ENCODE assay signal across 16 cellular contexts in genomic region chr6:106757267-106757666, GRCh38.
DNase-seq lines count a peak whose midpoint lies in the region; ATAC-seq and TF ChIP-seq lines count a peak whose summit lies in the region.
"Had no signal": no experiment of that assay in that cellular context is flagged by ENCODE, and none has a peak within 500 bp of the region (broad histone marks: within the 10 kb centered on the region; RNA-seq: fewer than 3 reads in every experiment).

No MANE protein-coding gene starts in this region.

- peak overlapping the region; percentile 34 for H3K4me2 ChIP-seq in hepatocyte

- peak; percentile 6 for DNase-seq in COLO668 (lab: John Stamatoyannopoulos, UW; ENCODE audit: unreplicated experiment)
- peak; percentile 1 for DNase-seq in NCI-H1092 (lab: John Stamatoyannopoulos, UW)
- peak; percentile 85 for DNase-seq in NCI-H69 (lab: John Stamatoyannopoulos, UW)
- no peak for DNase-seq in hepatocyte (ENCODE audit: low spot score)
- DNase-seq in stimulated activated naive CD8-positive, alpha-beta T cell treated with anti-CD3 and anti-CD28 coated beads, Interleukin-15, Interleukin-2, amounts not matched to agents 100 U/mL and 50 U/mL, for 24 hours = no peak
- no peak for DNase-seq in Peyer's patch
- DNase-seq: activated gamma-delta T cell; AML-193; aorta; DMS79; immature natural killer cell; midbrain; stimulated activated CD4-positive, alpha-beta T cell treated with anti-CD3 and anti-CD28 coated beads, Interleukin-4, amount 100 ng/mL, for 4 hours had no signal

- H2AFZ ChIP-seq in hepatocyte = no peak overlapping the region

- no peaks in the 10 kb centered on the region for H4K20me1 ChIP-seq in hepatocyte (ENCODE audit: insufficient read depth, poor library complexity, severe bottlenecking)

- H3K9me3 ChIP-seq in hepatocyte (ENCODE audit: low read depth) (no peaks in the 10 kb centered on the region), Peyer's patch (peaks cover 0 to 6% (median 0%) of the 10 kb centered on the region in 4 donors)
- H3K9me3 ChIP-seq: HAP-1 had no signal

- H3K27me3 ChIP-seq in hepatocyte = no peaks in the 10 kb centered on the region
- no peaks in the 10 kb centered on the region for H3K27me3 ChIP-seq in Peyer's patch

- H3K79me2 ChIP-seq in hepatocyte = no peaks in the 10 kb centered on the region

- H3K9me2 ChIP-seq in hepatocyte (replicated peaks; ENCODE audit: insufficient read depth) = no peaks in the 10 kb centered on the region

- peaks cover 8% of the 10 kb centered on the region for H3K4me1 ChIP-seq in hepatocyte (ENCODE audit: insufficient read depth)
- no peaks in the 10 kb centered on the region for H3K4me1 ChIP-seq in Peyer's patch
- H3K4me1 ChIP-seq: HAP-1 had no signal

- H3K36me3 ChIP-seq in hepatocyte (replicated peaks; ENCODE audit: insufficient read depth, low read depth) (no peaks in the 10 kb centered on the region), Peyer's patch (no peaks in the 10 kb centered on the region)
- H3K36me3 ChIP-seq: HAP-1 had no signal

- TF ChIP-seq POLR2A in Peyer's patch (IDR thresholded peaks at IDR 0.05) = no peak

- ATAC-seq in GM21786 (IDR thresholded peaks at IDR 0.05; ENCODE audit: unreplicated experiment) = no peak
- no peak for ATAC-seq in stimulated activated naive CD8-positive, alpha-beta T cell treated with anti-CD3 and anti-CD28 coated beads, Interleukin-15, Interleukin-2, amounts not matched to agents 100 U/mL and 50 U/mL, for 24 hours
- ATAC-seq in HG03521 (IDR thresholded peaks at IDR 0.05; ENCODE audit: unreplicated experiment) = no peak

- no peak for TF ChIP-seq CTCF in hepatocyte (IDR thresholded peaks at IDR 0.05; ENCODE audit: poor library complexity)
- TF ChIP-seq CTCF in Peyer's patch (IDR thresholded peaks at IDR 0.05) = no peak

- no peak overlapping the region for H3K4me3 ChIP-seq in hepatocyte
- no peak overlapping the region for H3K4me3 ChIP-seq in Peyer's patch
- H3K4me3 ChIP-seq: HAP-1 had no signal

- H3K27ac ChIP-seq in hepatocyte (no peak overlapping the region), Peyer's patch (no peak overlapping the region)

- 24% methylated on average over 2 of the region's 2 CpGs for WGBS in hepatocyte (ENCODE audit: low lambda C conversion rate, missing lambda C conversion rate)

Comparison
In these comparisons a context has a peak if more than half of its experiments do, and no peak if none do; other contexts are left out.
1. DNase-seq: peak in COLO668 (single experiment), NCI-H1092 (single experiment) and NCI-H69 (single experiment); none in hepatocyte (single experiment), stimulated activated naive CD8-positive, alpha-beta T cell treated with anti-CD3 and anti-CD28 coated beads, Interleukin-15, Interleukin-2, amounts not matched to agents 100 U/mL and 50 U/mL, for 24 hours (single experiment) and Peyer's patch (0 of 3).